9 cellular contexts compared by ENCODE assay signal in the genomic region with DNA sequence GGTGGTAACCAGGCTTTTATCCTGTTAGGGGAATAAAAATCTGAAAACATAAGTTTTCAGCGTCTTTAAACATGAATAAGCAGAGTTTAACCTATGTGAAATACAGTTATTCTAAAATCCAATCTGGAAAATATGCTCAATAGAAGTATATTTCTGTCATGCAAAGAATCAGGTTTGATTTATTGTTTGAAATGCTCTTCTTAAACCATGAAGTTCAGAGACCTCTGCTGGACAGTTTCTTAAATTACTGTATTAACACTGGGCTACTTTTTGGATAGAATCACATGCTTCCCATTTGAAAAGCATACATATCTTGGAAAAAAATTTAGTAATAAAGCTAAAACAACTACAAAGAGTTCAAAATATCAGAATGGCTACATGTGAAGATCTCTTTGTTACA. TPM values are rescaled to one million over a fixed set of nuclear protein-coding genes. Genes with fewer than 3 reads are reported as not detected.
DNase-seq lines count a peak whose midpoint lies in the region; ATAC-seq, FAIRE-seq and TF ChIP-seq lines count a peak whose summit lies in the region.
"Had no signal": no experiment of that assay in that cellular context is flagged by ENCODE, and none has a peak within 500 bp of the region (broad histone marks: within the 10 kb centered on the region; RNA-seq: fewer than 3 reads in every experiment).

No MANE protein-coding gene starts in this region.

- H3K27ac ChIP-seq in astrocyte (ENCODE audit: low read depth, low read length): no peak overlapping the region
- H3K27ac ChIP-seq in liver (ENCODE audit: low read depth in 1 of 2, low read length in 2 of 2): no peak overlapping the region

- TF ChIP-seq CTCF in astrocyte (IDR thresholded peaks at IDR 0.05; ENCODE audit: insufficient read depth, low read depth, low read length) (peak; percentile 48), liver (IDR thresholded peaks at IDR 0.05; ENCODE audit: low read depth, low read length, missing input control) (peak; percentile 53)

- TF ChIP-seq RAD21 in liver (IDR thresholded peaks at IDR 0.05): peak; percentile 93

- peak; percentile 14 for DNase-seq in NCI-H1436 (lab: John Stamatoyannopoulos, UW)
- DNase-seq in NCI-H1436 treated with DMSO at 0.1 percent for 48 hours (lab: John Stamatoyannopoulos, UW): no peak
- DNase-seq in NCI-H1048 (lab: John Stamatoyannopoulos, UW): peak; percentile 42
- DNase-seq in astrocyte (ENCODE audit: low read depth): peak; percentile 30
- DNase-seq in GM12891 (ENCODE audit: insufficient read length, low spot score): no peak

- H3K9me3 ChIP-seq in astrocyte (ENCODE audit: insufficient read depth, low read depth, low read length): no peaks in the 10 kb centered on the region
- H3K9me3 ChIP-seq in liver (ENCODE audit: control insufficient read depth in 4 of 4, low read length in 3 of 4): no peaks in the 10 kb centered on the region

- H3K27me3 ChIP-seq in astrocyte (ENCODE audit: insufficient read depth, low read length): no peaks in the 10 kb centered on the region
- no peaks in the 10 kb centered on the region for H3K27me3 ChIP-seq in liver (ENCODE audit: control insufficient read depth in 4 of 4, insufficient read depth in 4 of 4, low read length in 3 of 4)

- no peak overlapping the region for H3K27ac Mint-ChIP-seq in astrocyte (ENCODE audit: unreplicated experiment)
- H3K27ac Mint-ChIP-seq: CD4-positive, CD25-positive, alpha-beta regulatory T cell had no signal

- peak; percentile 39 for FAIRE-seq in astrocyte (lab: Jason Lieb, UNC)
- FAIRE-seq in GM12891 (lab: Jason Lieb, UNC): no peak

- no peak overlapping the region for H3K4me3 ChIP-seq in astrocyte (ENCODE audit: insufficient read depth, low read depth, low read length)
- H3K4me3 ChIP-seq in liver (ENCODE audit: low read depth in 1 of 3, low read length in 3 of 3): no peak overlapping the region

- no peaks in the 10 kb centered on the region for H3K4me1 Mint-ChIP-seq in astrocyte (ENCODE audit: low read depth, unreplicated experiment)

- ATAC-seq in HG02571 (IDR thresholded peaks at IDR 0.05; ENCODE audit: unreplicated experiment): no peak
- no peak for ATAC-seq in HG03095 (IDR thresholded peaks at IDR 0.05; ENCODE audit: unreplicated experiment)

- H3K36me3 ChIP-seq in astrocyte (ENCODE audit: insufficient read depth, low read length) (peaks cover 2% of the 10 kb centered on the region), liver (ENCODE audit: control insufficient read depth in 4 of 4, insufficient read depth in 3 of 4, low read depth in 1 of 4, low read length in 3 of 4) (no peaks in the 10 kb centered on the region)

- no peak overlapping the region for H3K4me2 ChIP-seq in astrocyte (ENCODE audit: low read length)

- no peaks in the 10 kb centered on the region for H3K27me3 Mint-ChIP-seq in astrocyte (ENCODE audit: low read depth, unreplicated experiment)
- H3K27me3 Mint-ChIP-seq: CD4-positive, CD25-positive, alpha-beta regulatory T cell had no signal

- H3K9me3 Mint-ChIP-seq in astrocyte (ENCODE audit: unreplicated experiment): no peaks in the 10 kb centered on the region

- no peak for TF ChIP-seq POLR2A in GM12891 (IDR thresholded peaks at IDR 0.05; ENCODE audit: low read depth, low read length)

- no peak overlapping the region for H3K4me3 Mint-ChIP-seq in astrocyte (ENCODE audit: unreplicated experiment)
- H3K4me3 Mint-ChIP-seq: CD4-positive, CD25-positive, alpha-beta regulatory T cell had no signal

- H2AFZ ChIP-seq in astrocyte (ENCODE audit: low read depth, low read length): no peak overlapping the region

- H3K9ac ChIP-seq in astrocyte (ENCODE audit: low read length) (no peak overlapping the region), liver (ENCODE audit: low read depth in 1 of 2, low read length in 2 of 2) (no peak overlapping the region)

- no peaks in the 10 kb centered on the region for H3K79me2 ChIP-seq in astrocyte (ENCODE audit: insufficient read depth, low read length)

- no peaks in the 10 kb centered on the region for H4K20me1 ChIP-seq in astrocyte (ENCODE audit: insufficient read depth, low read length)

- no peaks in the 10 kb centered on the region for H3K36me3 Mint-ChIP-seq in astrocyte (ENCODE audit: low read depth, unreplicated experiment)

- H3K4me1 ChIP-seq in astrocyte (ENCODE audit: insufficient read depth, low read length): no peaks in the 10 kb centered on the region
- H3K4me1 ChIP-seq in liver (ENCODE audit: control insufficient read depth in 4 of 4, insufficient read depth in 4 of 4, low read length in 3 of 4): peaks cover 0 to 13% (median 7%) of the 10 kb centered on the region in 4 donors

- WGBS in liver: 43% methylated on average over 1 of the region's 1 CpG

TF ChIP-seq in liver, 16 proteins besides CTCF, POLR2A, EP300 and RAD21 (continues in another document):
- TF ChIP-seq RXRA (IDR thresholded peaks at IDR 0.05) (no peak), JUND (IDR thresholded peaks at IDR 0.05) (no peak), FOXA2 (IDR thresholded peaks at IDR 0.05) (no peak), SP1 (IDR thresholded peaks at IDR 0.05) (no peak), HNF4A (conservative IDR thresholded peaks at IDR 0.05) (no peak), NR2F2 (IDR thresholded peaks at IDR 0.05) (no peak), HNF4G (IDR thresholded peaks at IDR 0.05) (no peak), FOXA1 (IDR thresholded peaks at IDR 0.05) (no peak), YY1 (IDR thresholded peaks at IDR 0.05) (no peak), EGR1 (IDR thresholded peaks at IDR 0.05; ENCODE audit: low read depth in 2 of 2) (no peak), GABPA (IDR thresholded peaks at IDR 0.05 in 1 of 2, conservative IDR thresholded peaks at IDR 0.05 in 1 of 2) (no peak)
- TF ChIP-seq, protein P1, sequence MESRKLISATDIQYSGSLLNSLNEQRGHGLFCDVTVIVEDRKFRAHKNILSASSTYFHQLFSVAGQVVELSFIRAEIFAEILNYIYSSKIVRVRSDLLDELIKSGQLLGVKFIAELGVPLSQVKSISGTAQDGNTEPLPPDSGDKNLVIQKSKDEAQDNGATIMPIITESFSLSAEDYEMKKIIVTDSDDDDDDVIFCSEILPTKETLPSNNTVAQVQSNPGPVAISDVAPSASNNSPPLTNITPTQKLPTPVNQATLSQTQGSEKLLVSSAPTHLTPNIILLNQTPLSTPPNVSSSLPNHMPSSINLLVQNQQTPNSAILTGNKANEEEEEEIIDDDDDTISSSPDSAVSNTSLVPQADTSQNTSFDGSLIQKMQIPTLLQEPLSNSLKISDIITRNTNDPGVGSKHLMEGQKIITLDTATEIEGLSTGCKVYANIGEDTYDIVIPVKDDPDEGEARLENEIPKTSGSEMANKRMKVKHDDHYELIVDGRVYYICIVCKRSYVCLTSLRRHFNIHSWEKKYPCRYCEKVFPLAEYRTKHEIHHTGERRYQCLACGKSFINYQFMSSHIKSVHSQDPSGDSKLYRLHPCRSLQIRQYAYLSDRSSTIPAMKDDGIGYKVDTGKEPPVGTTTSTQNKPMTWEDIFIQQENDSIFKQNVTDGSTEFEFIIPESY (IDR thresholded peaks at IDR 0.05): no peak
- TF ChIP-seq, protein P2, sequence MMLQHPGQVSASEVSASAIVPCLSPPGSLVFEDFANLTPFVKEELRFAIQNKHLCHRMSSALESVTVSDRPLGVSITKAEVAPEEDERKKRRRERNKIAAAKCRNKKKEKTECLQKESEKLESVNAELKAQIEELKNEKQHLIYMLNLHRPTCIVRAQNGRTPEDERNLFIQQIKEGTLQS (IDR thresholded peaks at IDR 0.05): no peak

TF ChIP-seq in GM12891, 5 proteins besides CTCF, POLR2A, EP300 and RAD21:
- TF ChIP-seq PAX5 (IDR thresholded peaks at IDR 0.05; ENCODE audit: insufficient read depth, low read length, severe bottlenecking): no peak
- TF ChIP-seq POU2F2 (IDR thresholded peaks at IDR 0.05; ENCODE audit: low read depth, low read length): no peak
- TF ChIP-seq POLR2AphosphoS5 (IDR thresholded peaks at IDR 0.05; ENCODE audit: low read depth, low read length): no peak
- no peak for TF ChIP-seq TAF1 (IDR thresholded peaks at IDR 0.05; ENCODE audit: low read depth, low read length)
- TF ChIP-seq SPI1 (IDR thresholded peaks at IDR 0.05; ENCODE audit: low read depth, low read length): no peak

RNA-seq across cellular contexts. Expression of a gene that starts 25.4 kb away (rescaled TPM):
- 13.9 and 14.1 TPM in 2 replicates for total RNA-seq in astrocyte
- 10 to 100 TPM; 13.4 to 16.9 TPM for total RNA-seq in liver
- polyA plus RNA-seq in liver: 10 to 100 TPM; 16.1 to 26.3 TPM
- polyA plus RNA-seq in GM12891 (2012; ENCODE audit: low read depth, missing spikeins): 30.8 TPM

RNA-seq across cellular contexts. Expression of a gene that starts 25.6 kb away (rescaled TPM):
- 41.9 and 44.0 TPM in 2 replicates for total RNA-seq in astrocyte
- total RNA-seq in liver: 10 to 100 TPM; 14.9 to 35.2 TPM
- polyA plus RNA-seq in liver: 10 to 100 TPM; 22.6 to 25.5 TPM
- polyA plus RNA-seq in GM12891 (2012; ENCODE audit: low read depth, missing spikeins): 16.9 TPM

Comparison
In these comparisons a context has a peak if more than half of its experiments do, and no peak if none do; other contexts are left out.
1. DNase-seq: peak in NCI-H1436 (single experiment), NCI-H1048 (single experiment) and astrocyte (single experiment); none in NCI-H1436 treated with DMSO at 0.1 percent for 48 hours (single experiment) and GM12891 (single experiment).